ENCODE assay signal across 9 cellular contexts in genomic region chr5:158875272-158875679, GRCh38.
DNase-seq lines count a peak whose midpoint lies in the region; ATAC-seq and TF ChIP-seq lines count a peak whose summit lies in the region.
"Had no signal": no experiment of that assay in that cellular context is flagged by ENCODE, and none has a peak within 500 bp of the region (broad histone marks: within the 10 kb centered on the region; RNA-seq: fewer than 3 reads in every experiment).

No MANE protein-coding gene starts in this region.

- no peak overlapping the region for H3K9ac ChIP-seq in fibroblast of lung (ENCODE audit: insufficient read depth, low read length)
- H3K9ac ChIP-seq: KMS-11 had no signal

- peak overlapping the region; percentile 36 for H2AFZ ChIP-seq in fibroblast of lung (ENCODE audit: low read length)

- no peak for DNase-seq in activated CD4-positive, alpha-beta T cell treated with anti-CD3 and anti-CD28 coated beads, Interleukin-2, amount 10 ng/mL, durations not matched to agents 7 days and 5 days
- no peak for DNase-seq in activated CD4-positive, alpha-beta T cell treated with anti-CD3 and anti-CD28 coated beads for 4 hours
- DNase-seq in NCI-H526 treated with DMSO at 0.1 percent for 48 hours (lab: John Stamatoyannopoulos, UW) (peak; percentile 94), fibroblast of lung (ENCODE audit: low read depth in 2 of 2) (peak in 1 of 2 donors; percentile 36), thoracic aorta (ENCODE audit: low spot score) (no peak), SW 1271 (lab: John Stamatoyannopoulos, UW) (no peak), Ammon's horn (ENCODE audit: low spot score) (no peak), HuH-7.5 (ENCODE audit: low spot score) (no peak)

- peaks cover 15% of the 10 kb centered on the region for H3K4me1 Mint-ChIP-seq in activated CD4-positive, alpha-beta T cell treated with anti-CD3 and anti-CD28 coated beads, Interleukin-2, amount 10 ng/mL, durations not matched to agents 7 days and 5 days

- peak overlapping the region; percentile 49 for H3K4me3 Mint-ChIP-seq in activated CD4-positive, alpha-beta T cell treated with anti-CD3 and anti-CD28 coated beads, Interleukin-2, amount 10 ng/mL, durations not matched to agents 7 days and 5 days

- no peaks in the 10 kb centered on the region for H3K36me3 ChIP-seq in fibroblast of lung (ENCODE audit: control insufficient read depth, insufficient read depth, low read length)
- H3K36me3 ChIP-seq in thoracic aorta: no peaks in the 10 kb centered on the region

- H3K4me2 ChIP-seq in fibroblast of lung (ENCODE audit: extremely low read depth, insufficient read depth, low read length): peak overlapping the region; percentile 77
- H3K4me2 ChIP-seq: KMS-11 had no signal

- H3K36me3 Mint-ChIP-seq in activated CD4-positive, alpha-beta T cell treated with anti-CD3 and anti-CD28 coated beads, Interleukin-2, amount 10 ng/mL, durations not matched to agents 7 days and 5 days (ENCODE audit: low read depth): peaks cover 3% of the 10 kb centered on the region

- H3K27me3 ChIP-seq in fibroblast of lung (ENCODE audit: control insufficient read depth, insufficient read depth, low read length) (no peaks in the 10 kb centered on the region), thoracic aorta (replicated peaks; ENCODE audit: insufficient read depth) (no peaks in the 10 kb centered on the region)

- POLR2A ChIA-PET in activated CD4-positive, alpha-beta T cell treated with anti-CD3 and anti-CD28 coated beads, Interleukin-2, amount 10 ng/mL, durations not matched to agents 7 days and 5 days (lab: Charles Lee): interaction anchor here (0.7 kb wide), 1 partner anchor 40 kb away, joined by 3 read pairs; no protein-coding TSS in a partner anchor

- peak overlapping the region; percentile 2 to 30 (median 17) for H3K4me3 ChIP-seq in fibroblast of lung (replicated peaks in 1 of 4; ENCODE audit: control extremely low read depth in 1 of 4, insufficient read depth in 1 of 4, low read depth in 3 of 4, low read length in 4 of 4)
- peak overlapping the region; percentile 53 for H3K4me3 ChIP-seq in thoracic aorta

- peaks cover 2% of the 10 kb centered on the region for H3K4me1 ChIP-seq in fibroblast of lung (ENCODE audit: control insufficient read depth, extremely low read depth, insufficient read depth, low read length)
- peaks cover 20 to 69% of the 10 kb centered on the region in 2 donors for H3K4me1 ChIP-seq in thoracic aorta (ENCODE audit: control insufficient read depth in 1 of 2, low read depth in 2 of 2)

- peaks cover 2% of the 10 kb centered on the region for H3K9me3 Mint-ChIP-seq in activated CD4-positive, alpha-beta T cell treated with anti-CD3 and anti-CD28 coated beads, Interleukin-2, amount 10 ng/mL, durations not matched to agents 7 days and 5 days

- ATAC-seq in thoracic aorta (ENCODE audit: insufficient number of reproducible peaks, low FRiP score, low read depth): no peak

- H3K27ac Mint-ChIP-seq in activated CD4-positive, alpha-beta T cell treated with anti-CD3 and anti-CD28 coated beads, Interleukin-2, amount 10 ng/mL, durations not matched to agents 7 days and 5 days: peak overlapping the region; percentile 86

- no peak for TF ChIP-seq CTCF in fibroblast of lung (conservative IDR thresholded peaks at IDR 0.05 in 1 of 2, IDR thresholded peaks at IDR 0.05 in 1 of 2; ENCODE audit: low read depth in 1 of 2, low read length in 2 of 2)
- TF ChIP-seq CTCF in thoracic aorta (IDR thresholded peaks at IDR 0.05): no peak

- H4K20me1 ChIP-seq in fibroblast of lung (ENCODE audit: control insufficient read depth, extremely low read depth, insufficient read depth, low read length): no peaks in the 10 kb centered on the region

- no peaks in the 10 kb centered on the region for H3K27me3 Mint-ChIP-seq in activated CD4-positive, alpha-beta T cell treated with anti-CD3 and anti-CD28 coated beads, Interleukin-2, amount 10 ng/mL, durations not matched to agents 7 days and 5 days

- H3K27ac ChIP-seq in fibroblast of lung (ENCODE audit: insufficient read depth, low read length) (peak overlapping the region; percentile 38), thoracic aorta (peak overlapping the region; percentile 65 to 67)
- H3K27ac ChIP-seq: KMS-11 had no signal

- H3K9me3 ChIP-seq in fibroblast of lung (ENCODE audit: control insufficient read depth, insufficient read depth, low read depth, low read length) (no peaks in the 10 kb centered on the region), thoracic aorta (no peaks in the 10 kb centered on the region)

- no peaks in the 10 kb centered on the region for H3K79me2 ChIP-seq in fibroblast of lung (ENCODE audit: control insufficient read depth, insufficient read depth, low read length)

- CTCF ChIA-PET in activated CD4-positive, alpha-beta T cell treated with anti-CD3 and anti-CD28 coated beads, Interleukin-2, amount 10 ng/mL, durations not matched to agents 7 days and 5 days (lab: Charles Lee): interaction anchor here (0.7 to 0.9 kb wide), 4 partner anchors 10 to 217 kb away, joined by 3 read pairs; no protein-coding TSS in a partner anchor
